ENCODE assay signal across 1 cellular context in the genomic region with DNA sequence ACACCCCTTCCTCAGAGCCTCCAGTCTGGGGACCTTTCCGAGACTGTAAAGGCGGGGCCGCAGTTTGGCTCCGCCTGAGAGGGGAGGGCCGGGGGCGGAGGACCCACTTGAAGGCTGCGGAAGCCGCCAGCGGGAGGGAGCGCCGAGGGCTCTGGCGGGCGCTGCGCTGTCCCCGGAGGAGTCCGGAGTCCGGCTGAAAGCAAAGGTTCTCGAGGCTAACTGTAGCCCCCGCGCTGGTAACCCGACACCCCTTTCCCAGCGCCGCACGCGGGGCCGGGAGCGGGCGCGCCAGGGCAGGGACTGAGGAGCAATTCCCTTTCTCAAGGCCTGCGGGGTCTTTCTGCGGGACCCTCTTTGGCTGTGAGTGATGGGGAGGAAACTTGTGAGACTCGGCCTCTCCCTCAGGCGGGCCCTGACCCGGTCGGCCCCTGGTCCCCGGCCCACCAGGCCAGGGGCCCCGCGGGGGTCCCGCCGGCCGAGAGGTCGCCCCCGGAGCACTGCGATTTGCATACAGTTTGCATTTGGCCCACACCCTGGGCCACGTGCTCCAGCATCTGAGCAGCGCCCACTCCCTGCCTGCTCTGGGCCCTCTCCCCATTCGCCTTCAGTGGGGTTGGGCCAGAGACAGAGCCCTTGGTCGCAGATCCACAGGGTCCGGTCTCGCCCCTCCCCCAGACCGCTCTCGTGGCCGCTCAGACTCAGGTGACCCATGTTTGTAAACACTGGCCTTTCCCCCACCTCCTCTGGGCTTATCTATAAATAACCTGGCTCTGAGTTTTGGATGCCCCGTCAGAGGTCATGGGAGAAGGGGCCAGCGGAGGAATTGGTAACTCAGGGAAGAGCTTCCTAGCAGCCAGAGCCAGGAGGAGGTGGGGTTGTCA.
TF ChIP-seq lines count a peak whose summit lies in the region.

No MANE protein-coding gene starts in this region.

TF ChIP-seq in HepG2, 621 proteins besides CTCF, POLR2A, EP300 and RAD21 (continued from another document and continues in another):
- TF ChIP-seq, protein P1, sequence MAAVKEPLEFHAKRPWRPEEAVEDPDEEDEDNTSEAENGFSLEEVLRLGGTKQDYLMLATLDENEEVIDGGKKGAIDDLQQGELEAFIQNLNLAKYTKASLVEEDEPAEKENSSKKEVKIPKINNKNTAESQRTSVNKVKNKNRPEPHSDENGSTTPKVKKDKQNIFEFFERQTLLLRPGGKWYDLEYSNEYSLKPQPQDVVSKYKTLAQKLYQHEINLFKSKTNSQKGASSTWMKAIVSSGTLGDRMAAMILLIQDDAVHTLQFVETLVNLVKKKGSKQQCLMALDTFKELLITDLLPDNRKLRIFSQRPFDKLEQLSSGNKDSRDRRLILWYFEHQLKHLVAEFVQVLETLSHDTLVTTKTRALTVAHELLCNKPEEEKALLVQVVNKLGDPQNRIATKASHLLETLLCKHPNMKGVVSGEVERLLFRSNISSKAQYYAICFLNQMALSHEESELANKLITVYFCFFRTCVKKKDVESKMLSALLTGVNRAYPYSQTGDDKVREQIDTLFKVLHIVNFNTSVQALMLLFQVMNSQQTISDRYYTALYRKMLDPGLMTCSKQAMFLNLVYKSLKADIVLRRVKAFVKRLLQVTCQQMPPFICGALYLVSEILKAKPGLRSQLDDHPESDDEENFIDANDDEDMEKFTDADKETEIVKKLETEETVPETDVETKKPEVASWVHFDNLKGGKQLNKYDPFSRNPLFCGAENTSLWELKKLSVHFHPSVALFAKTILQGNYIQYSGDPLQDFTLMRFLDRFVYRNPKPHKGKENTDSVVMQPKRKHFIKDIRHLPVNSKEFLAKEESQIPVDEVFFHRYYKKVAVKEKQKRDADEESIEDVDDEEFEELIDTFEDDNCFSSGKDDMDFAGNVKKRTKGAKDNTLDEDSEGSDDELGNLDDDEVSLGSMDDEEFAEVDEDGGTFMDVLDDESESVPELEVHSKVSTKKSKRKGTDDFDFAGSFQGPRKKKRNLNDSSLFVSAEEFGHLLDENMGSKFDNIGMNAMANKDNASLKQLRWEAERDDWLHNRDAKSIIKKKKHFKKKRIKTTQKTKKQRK (IDR thresholded peaks at IDR 0.05; ENCODE audit: low read length): no peak
- TF ChIP-seq, protein P2, sequence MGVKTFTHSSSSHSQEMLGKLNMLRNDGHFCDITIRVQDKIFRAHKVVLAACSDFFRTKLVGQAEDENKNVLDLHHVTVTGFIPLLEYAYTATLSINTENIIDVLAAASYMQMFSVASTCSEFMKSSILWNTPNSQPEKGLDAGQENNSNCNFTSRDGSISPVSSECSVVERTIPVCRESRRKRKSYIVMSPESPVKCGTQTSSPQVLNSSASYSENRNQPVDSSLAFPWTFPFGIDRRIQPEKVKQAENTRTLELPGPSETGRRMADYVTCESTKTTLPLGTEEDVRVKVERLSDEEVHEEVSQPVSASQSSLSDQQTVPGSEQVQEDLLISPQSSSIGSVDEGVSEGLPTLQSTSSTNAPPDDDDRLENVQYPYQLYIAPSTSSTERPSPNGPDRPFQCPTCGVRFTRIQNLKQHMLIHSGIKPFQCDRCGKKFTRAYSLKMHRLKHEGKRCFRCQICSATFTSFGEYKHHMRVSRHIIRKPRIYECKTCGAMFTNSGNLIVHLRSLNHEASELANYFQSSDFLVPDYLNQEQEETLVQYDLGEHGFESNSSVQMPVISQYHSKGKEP (CRISPR knock-in tag; IDR thresholded peaks at IDR 0.05): no peak
- TF ChIP-seq ZNF607 (CRISPR knock-in tag; IDR thresholded peaks at IDR 0.05; ENCODE audit: borderline replicate concordance): 0 out of 2 replicates have a peak, but pooled peaks have one; percentile 26
- peak; percentile 8 for TF ChIP-seq SKI (IDR thresholded peaks at IDR 0.05; ENCODE audit: partially characterized antibody)
- TF ChIP-seq, protein P3, sequence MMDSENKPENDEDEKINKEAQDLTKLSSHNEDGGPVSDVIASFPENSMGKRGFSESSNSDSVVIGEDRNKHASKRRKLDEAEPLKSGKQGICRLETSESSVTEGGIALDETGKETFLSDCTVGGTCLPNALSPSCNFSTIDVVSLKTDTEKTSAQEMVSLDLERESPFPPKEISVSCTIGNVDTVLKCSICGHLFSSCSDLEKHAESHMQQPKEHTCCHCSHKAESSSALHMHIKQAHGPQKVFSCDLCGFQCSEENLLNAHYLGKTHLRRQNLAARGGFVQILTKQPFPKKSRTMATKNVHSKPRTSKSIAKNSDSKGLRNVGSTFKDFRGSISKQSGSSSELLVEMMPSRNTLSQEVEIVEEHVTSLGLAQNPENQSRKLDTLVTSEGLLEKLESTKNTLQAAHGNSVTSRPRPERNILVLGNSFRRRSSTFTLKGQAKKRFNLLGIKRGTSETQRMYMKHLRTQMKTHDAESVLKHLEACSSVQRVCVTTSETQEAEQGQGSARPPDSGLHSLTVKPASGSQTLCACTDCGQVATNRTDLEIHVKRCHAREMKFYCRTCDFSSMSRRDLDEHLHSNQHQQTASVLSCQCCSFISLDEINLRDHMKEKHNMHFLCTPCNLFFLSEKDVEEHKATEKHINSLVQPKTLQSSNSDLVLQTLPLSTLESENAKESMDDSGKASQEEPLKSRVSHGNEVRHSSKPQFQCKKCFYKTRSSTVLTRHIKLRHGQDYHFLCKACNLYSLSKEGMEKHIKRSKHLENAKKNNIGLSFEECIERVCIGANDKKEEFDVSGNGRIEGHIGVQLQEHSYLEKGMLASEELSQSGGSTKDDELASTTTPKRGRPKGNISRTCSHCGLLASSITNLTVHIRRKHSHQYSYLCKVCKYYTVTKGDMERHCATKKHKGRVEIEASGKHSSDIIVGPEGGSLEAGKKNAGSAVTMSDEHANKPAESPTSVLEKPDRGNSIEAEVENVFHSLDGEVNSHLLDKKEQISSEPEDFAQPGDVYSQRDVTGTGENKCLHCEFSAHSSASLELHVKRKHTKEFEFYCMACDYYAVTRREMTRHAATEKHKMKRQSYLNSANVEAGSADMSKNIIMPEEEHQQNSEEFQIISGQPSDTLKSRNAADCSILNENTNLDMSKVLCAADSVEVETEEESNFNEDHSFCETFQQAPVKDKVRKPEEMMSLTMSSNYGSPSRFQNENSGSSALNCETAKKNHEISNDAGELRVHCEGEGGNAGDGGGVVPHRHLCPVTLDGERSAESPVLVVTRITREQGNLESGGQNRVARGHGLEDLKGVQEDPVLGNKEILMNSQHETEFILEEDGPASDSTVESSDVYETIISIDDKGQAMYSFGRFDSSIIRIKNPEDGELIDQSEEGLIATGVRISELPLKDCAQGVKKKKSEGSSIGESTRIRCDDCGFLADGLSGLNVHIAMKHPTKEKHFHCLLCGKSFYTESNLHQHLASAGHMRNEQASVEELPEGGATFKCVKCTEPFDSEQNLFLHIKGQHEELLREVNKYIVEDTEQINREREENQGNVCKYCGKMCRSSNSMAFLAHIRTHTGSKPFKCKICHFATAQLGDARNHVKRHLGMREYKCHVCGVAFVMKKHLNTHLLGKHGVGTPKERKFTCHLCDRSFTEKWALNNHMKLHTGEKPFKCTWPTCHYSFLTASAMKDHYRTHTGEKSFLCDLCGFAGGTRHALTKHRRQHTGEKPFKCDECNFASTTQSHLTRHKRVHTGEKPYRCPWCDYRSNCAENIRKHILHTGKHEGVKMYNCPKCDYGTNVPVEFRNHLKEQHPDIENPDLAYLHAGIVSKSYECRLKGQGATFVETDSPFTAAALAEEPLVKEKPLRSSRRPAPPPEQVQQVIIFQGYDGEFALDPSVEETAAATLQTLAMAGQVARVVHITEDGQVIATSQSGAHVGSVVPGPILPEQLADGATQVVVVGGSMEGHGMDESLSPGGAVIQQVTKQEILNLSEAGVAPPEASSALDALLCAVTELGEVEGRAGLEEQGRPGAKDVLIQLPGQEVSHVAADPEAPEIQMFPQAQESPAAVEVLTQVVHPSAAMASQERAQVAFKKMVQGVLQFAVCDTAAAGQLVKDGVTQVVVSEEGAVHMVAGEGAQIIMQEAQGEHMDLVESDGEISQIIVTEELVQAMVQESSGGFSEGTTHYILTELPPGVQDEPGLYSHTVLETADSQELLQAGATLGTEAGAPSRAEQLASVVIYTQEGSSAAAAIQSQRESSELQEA (CRISPR knock-in tag; IDR thresholded peaks at IDR 0.05; ENCODE audit: not compliant biosample characterization): peak; percentile 41
- no peak for TF ChIP-seq JUN (CRISPR knock-in tag; IDR thresholded peaks at IDR 0.05)
- TF ChIP-seq PHF5A (CRISPR knock-in tag; IDR thresholded peaks at IDR 0.05; ENCODE audit: low read depth, unreplicated experiment): no peak
- TF ChIP-seq SCMH1 (CRISPR knock-in tag; IDR thresholded peaks at IDR 0.05; ENCODE audit: borderline replicate concordance): no peak
- TF ChIP-seq KDM3A (CRISPR knock-in tag; IDR thresholded peaks at IDR 0.05; ENCODE audit: low read depth): no peak
- TF ChIP-seq, protein P4, sequence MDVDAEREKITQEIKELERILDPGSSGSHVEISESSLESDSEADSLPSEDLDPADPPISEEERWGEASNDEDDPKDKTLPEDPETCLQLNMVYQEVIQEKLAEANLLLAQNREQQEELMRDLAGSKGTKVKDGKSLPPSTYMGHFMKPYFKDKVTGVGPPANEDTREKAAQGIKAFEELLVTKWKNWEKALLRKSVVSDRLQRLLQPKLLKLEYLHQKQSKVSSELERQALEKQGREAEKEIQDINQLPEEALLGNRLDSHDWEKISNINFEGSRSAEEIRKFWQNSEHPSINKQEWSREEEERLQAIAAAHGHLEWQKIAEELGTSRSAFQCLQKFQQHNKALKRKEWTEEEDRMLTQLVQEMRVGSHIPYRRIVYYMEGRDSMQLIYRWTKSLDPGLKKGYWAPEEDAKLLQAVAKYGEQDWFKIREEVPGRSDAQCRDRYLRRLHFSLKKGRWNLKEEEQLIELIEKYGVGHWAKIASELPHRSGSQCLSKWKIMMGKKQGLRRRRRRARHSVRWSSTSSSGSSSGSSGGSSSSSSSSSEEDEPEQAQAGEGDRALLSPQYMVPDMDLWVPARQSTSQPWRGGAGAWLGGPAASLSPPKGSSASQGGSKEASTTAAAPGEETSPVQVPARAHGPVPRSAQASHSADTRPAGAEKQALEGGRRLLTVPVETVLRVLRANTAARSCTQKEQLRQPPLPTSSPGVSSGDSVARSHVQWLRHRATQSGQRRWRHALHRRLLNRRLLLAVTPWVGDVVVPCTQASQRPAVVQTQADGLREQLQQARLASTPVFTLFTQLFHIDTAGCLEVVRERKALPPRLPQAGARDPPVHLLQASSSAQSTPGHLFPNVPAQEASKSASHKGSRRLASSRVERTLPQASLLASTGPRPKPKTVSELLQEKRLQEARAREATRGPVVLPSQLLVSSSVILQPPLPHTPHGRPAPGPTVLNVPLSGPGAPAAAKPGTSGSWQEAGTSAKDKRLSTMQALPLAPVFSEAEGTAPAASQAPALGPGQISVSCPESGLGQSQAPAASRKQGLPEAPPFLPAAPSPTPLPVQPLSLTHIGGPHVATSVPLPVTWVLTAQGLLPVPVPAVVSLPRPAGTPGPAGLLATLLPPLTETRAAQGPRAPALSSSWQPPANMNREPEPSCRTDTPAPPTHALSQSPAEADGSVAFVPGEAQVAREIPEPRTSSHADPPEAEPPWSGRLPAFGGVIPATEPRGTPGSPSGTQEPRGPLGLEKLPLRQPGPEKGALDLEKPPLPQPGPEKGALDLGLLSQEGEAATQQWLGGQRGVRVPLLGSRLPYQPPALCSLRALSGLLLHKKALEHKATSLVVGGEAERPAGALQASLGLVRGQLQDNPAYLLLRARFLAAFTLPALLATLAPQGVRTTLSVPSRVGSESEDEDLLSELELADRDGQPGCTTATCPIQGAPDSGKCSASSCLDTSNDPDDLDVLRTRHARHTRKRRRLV (CRISPR knock-in tag; IDR thresholded peaks at IDR 0.05): peak; percentile 54; the same call in 1 of the 2 replicates
- TF ChIP-seq BRCA1 (CRISPR knock-in tag; IDR thresholded peaks at IDR 0.05): no peak
- TF ChIP-seq MAFG (CRISPR knock-in tag; IDR thresholded peaks at IDR 0.05): no peak
- no peak for TF ChIP-seq ZNF207 (IDR thresholded peaks at IDR 0.05; ENCODE audit: borderline replicate concordance)
- no peak for TF ChIP-seq FOXA1 (IDR thresholded peaks at IDR 0.05)
- peak; percentile 53; the same call in 1 of the 2 replicates for TF ChIP-seq FOXA1 (CRISPR knock-in tag; IDR thresholded peaks at IDR 0.05)
- no peak for TF ChIP-seq ZNF75D (CRISPR knock-in tag; IDR thresholded peaks at IDR 0.05; ENCODE audit: borderline replicate concordance)
- no peak for TF ChIP-seq NR3C1 (CRISPR knock-in tag; IDR thresholded peaks at IDR 0.05)
- TF ChIP-seq AHR (CRISPR knock-in tag; IDR thresholded peaks at IDR 0.05): no peak
- TF ChIP-seq, protein P5, sequence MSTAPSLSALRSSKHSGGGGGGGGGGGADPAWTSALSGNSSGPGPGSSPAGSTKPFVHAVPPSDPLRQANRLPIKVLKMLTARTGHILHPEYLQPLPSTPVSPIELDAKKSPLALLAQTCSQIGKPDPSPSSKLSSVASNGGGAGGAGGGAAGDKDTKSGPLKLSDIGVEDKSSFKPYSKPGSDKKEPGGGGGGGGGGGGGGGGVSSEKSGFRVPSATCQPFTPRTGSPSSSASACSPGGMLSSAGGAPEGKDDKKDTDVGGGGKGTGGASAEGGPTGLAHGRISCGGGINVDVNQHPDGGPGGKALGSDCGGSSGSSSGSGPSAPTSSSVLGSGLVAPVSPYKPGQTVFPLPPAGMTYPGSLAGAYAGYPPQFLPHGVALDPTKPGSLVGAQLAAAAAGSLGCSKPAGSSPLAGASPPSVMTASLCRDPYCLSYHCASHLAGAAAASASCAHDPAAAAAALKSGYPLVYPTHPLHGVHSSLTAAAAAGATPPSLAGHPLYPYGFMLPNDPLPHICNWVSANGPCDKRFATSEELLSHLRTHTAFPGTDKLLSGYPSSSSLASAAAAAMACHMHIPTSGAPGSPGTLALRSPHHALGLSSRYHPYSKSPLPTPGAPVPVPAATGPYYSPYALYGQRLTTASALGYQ (CRISPR knock-in tag; IDR thresholded peaks at IDR 0.05): peak; percentile 44; the same call in 1 of the 2 replicates
- TF ChIP-seq, protein P6, sequence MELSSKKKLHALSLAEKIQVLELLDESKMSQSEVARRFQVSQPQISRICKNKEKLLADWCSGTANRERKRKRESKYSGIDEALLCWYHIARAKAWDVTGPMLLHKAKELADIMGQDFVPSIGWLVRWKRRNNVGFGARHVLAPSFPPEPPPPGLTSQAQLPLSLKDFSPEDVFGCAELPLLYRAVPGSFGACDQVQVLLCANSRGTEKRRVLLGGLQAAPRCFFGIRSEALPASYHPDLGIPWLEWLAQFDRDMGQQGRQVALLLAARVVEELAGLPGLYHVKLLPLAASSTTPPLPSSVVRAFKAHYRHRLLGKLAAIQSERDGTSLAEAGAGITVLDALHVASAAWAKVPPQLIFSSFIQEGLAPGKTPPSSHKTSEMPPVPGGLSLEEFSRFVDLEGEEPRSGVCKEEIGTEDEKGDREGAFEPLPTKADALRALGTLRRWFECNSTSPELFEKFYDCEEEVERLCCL (CRISPR knock-in tag; IDR thresholded peaks at IDR 0.05; ENCODE audit: borderline replicate concordance): no peak
- TF ChIP-seq ATF1 (CRISPR knock-in tag; IDR thresholded peaks at IDR 0.05): no peak
- TF ChIP-seq POGZ (CRISPR knock-in tag; IDR thresholded peaks at IDR 0.05): peak; percentile 41; the same call in 1 of the 2 replicates
- TF ChIP-seq, protein P7, sequence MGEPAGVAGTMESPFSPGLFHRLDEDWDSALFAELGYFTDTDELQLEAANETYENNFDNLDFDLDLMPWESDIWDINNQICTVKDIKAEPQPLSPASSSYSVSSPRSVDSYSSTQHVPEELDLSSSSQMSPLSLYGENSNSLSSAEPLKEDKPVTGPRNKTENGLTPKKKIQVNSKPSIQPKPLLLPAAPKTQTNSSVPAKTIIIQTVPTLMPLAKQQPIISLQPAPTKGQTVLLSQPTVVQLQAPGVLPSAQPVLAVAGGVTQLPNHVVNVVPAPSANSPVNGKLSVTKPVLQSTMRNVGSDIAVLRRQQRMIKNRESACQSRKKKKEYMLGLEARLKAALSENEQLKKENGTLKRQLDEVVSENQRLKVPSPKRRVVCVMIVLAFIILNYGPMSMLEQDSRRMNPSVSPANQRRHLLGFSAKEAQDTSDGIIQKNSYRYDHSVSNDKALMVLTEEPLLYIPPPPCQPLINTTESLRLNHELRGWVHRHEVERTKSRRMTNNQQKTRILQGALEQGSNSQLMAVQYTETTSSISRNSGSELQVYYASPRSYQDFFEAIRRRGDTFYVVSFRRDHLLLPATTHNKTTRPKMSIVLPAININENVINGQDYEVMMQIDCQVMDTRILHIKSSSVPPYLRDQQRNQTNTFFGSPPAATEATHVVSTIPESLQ (CRISPR knock-in tag; conservative IDR thresholded peaks at IDR 0.05): no peak
- TF ChIP-seq HNRNPLL (IDR thresholded peaks at IDR 0.05; ENCODE audit: low read depth, low read length, poor library complexity, severe bottlenecking): peak; percentile 96
- TF ChIP-seq SMARCE1 (IDR thresholded peaks at IDR 0.05; ENCODE audit: borderline replicate concordance): no peak
